In genomic region chr20:21365771-21366170, GRCh38 we compare ENCODE assay signal across 21 cellular contexts. TPM values are rescaled to one million over a fixed set of nuclear protein-coding genes. Genes with fewer than 3 reads are reported as not detected.
"Had no signal": no experiment of that assay in that cellular context is flagged by ENCODE, and none has a peak within 500 bp of the region (broad histone marks: within the 10 kb centered on the region; RNA-seq: fewer than 3 reads in every experiment).

No MANE protein-coding gene starts in this region.

- H3K27ac ChIP-seq: RWPE1 had no signal

- H3K9me3 ChIP-seq: SK-N-SH had no signal

- DNase-seq: KBM-7, MV-4-11, NCI-H1048, NCI-H1105, NCI-H1417, NCI-H1436 treated with DMSO at 0.1 percent for 48 hours, NCI-H1694, NCI-H1930, NCI-H2081, NCI-H2107, NCI-H446, NCI-H510A, NCI-H524 treated with DMSO at 0.1 percent for 48 hours, NCI-H69, NCI-H774, SHP77, SK-N-SH had no signal

RNA-seq across cellular contexts. Expression of gene NKX2-4, which starts 31.6 kb away (rescaled TPM):
- total RNA-seq: HT-29, LHCN-M2, MCF 10A had no signal
- polyA plus RNA-seq: SK-N-SH had no signal
